ENCODE assay signal across 9 cellular contexts in the genomic region with DNA sequence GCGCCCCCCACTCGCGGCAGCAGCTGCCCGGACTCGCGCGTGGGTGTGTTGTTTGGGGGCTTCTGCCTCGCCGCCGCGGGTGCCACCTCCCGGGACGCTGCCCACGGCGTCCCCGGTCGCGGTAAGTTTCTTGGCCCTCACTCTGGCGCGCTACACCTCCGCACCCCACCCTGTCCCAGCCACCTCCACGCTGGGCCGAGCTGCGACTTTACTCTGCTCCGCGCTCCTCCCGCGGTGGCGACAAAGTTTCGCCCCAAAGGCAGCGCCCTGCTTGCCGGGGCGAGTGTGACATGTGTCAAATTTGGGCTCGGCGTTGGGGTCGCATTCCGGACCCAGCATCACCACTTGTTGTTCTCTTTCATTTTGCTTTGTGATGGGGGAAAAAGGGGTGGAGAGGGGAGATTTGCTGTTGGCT.
A peak's percentile ranks its signal among the peaks of the same experiment; 100 is the strongest.
DNase-seq lines count a peak whose midpoint lies in the region; TF ChIP-seq lines count a peak whose summit lies in the region.
"Had no signal": no experiment of that assay in that cellular context is flagged by ENCODE, and none has a peak within 500 bp of the region (broad histone marks: within the 10 kb centered on the region; RNA-seq: fewer than 3 reads in every experiment).

No MANE protein-coding gene starts in this region.

- peak; percentile 53 for DNase-seq in Caki2 (ENCODE audit: low read depth)
- peak; percentile 21 for DNase-seq in HT-29 (ENCODE audit: low spot score)
- DNase-seq in brain microvascular endothelial cell = no peak
- DNase-seq in kidney tubule cell (ENCODE audit: low spot score) = peak; percentile 19
- DNase-seq in NCI-H1092 (lab: John Stamatoyannopoulos, UW) = no peak
- no peak for DNase-seq in MV-4-11 (lab: John Stamatoyannopoulos, UW)
- no peak for DNase-seq in T1000 (lab: John Stamatoyannopoulos, UW)

- H3K9ac ChIP-seq in subcutaneous abdominal adipose tissue (ENCODE audit: low read length in 5 of 5) = peak overlapping the region in 4 of 5 donors; percentile 44 to 75 (median 57)

- H3K4me3 ChIP-seq in brain microvascular endothelial cell (ENCODE audit: low read depth, low read length) (peak overlapping the region; percentile 80), subcutaneous abdominal adipose tissue (ENCODE audit: low read depth in 1 of 5, low read length in 5 of 5) (peak overlapping the region; percentile 83 to 98 (median 88))

- H3K36me3 ChIP-seq in brain microvascular endothelial cell (replicated peaks) = no peaks in the 10 kb centered on the region
- H3K36me3 ChIP-seq in subcutaneous abdominal adipose tissue (ENCODE audit: control insufficient read depth in 5 of 5, insufficient read depth in 5 of 5, low read length in 5 of 5) = no peaks in the 10 kb centered on the region
- H3K36me3 ChIP-seq: neutrophil had no signal

- H3K27me3 ChIP-seq in brain microvascular endothelial cell (replicated peaks) = no peaks in the 10 kb centered on the region
- H3K27me3 ChIP-seq in subcutaneous abdominal adipose tissue (ENCODE audit: control insufficient read depth in 5 of 5, insufficient read depth in 4 of 5, low read length in 5 of 5) = peaks cover 0 to 38% (median 13%) of the 10 kb centered on the region in 5 donors

- in situ Hi-C loops in Caki2 (cut with HindIII; ENCODE audit: low pct_unique_long_range_greater_than_20kb, low sequenced_read_pairs) = no loop called here
- in situ Hi-C loops in brain microvascular endothelial cell (cut with HindIII; ENCODE audit: low pct_ligation_motif_present, low sequenced_read_pairs) = no loop called here

- H3K9me3 ChIP-seq in subcutaneous abdominal adipose tissue (ENCODE audit: control insufficient read depth in 5 of 5, low read length in 5 of 5) = no peaks in the 10 kb centered on the region
- H3K9me3 ChIP-seq: neutrophil had no signal

- H3K27ac ChIP-seq in brain microvascular endothelial cell (no peak overlapping the region), subcutaneous abdominal adipose tissue (ENCODE audit: low read depth, low read length) (peak overlapping the region; percentile 96)
- H3K27ac ChIP-seq: neutrophil had no signal

- peaks cover 4 to 63% (median 55%) of the 10 kb centered on the region in 5 donors for H3K4me1 ChIP-seq in subcutaneous abdominal adipose tissue (ENCODE audit: control insufficient read depth in 5 of 5, insufficient read depth in 5 of 5, low read length in 5 of 5)

- no peak for TF ChIP-seq CTCF in brain microvascular endothelial cell (IDR thresholded peaks at IDR 0.05; ENCODE audit: low read depth, low read length, missing control alignments)

Comparison
In these comparisons a context has a peak if more than half of its experiments do, and no peak if none do; other contexts are left out.
1. DNase-seq: peak in Caki2 (single experiment), HT-29 (single experiment) and kidney tubule cell (single experiment); none in brain microvascular endothelial cell (single experiment), NCI-H1092 (single experiment), MV-4-11 (single experiment) and T1000 (single experiment).